Comparison of ENCODE assay signal across 1 cellular context in genomic region chr5:61409568-61409967, GRCh38.
TF ChIP-seq lines count a peak whose summit lies in the region.

No MANE protein-coding gene starts in this region.

TF ChIP-seq in HEK293, 187 proteins besides CTCF, POLR2A, EP300 and RAD21 (continued from another document and continues in another):
- TF ChIP-seq PRDM6 (tag by site-specific recombination; IDR thresholded peaks at IDR 0.05) (peak; percentile 67), ZNF391 (tag by site-specific recombination; IDR thresholded peaks at IDR 0.05; ENCODE audit: borderline replicate concordance, low read depth) (no peak), YY1 (tag by site-specific recombination; IDR thresholded peaks at IDR 0.05) (no peak), SETDB1 (IDR thresholded peaks at IDR 0.05; ENCODE audit: insufficient read length, low read length) (no peak), ZNF776 (tag by site-specific recombination; IDR thresholded peaks at IDR 0.05; ENCODE audit: borderline replicate concordance) (no peak), GLI4 (tag by site-specific recombination; IDR thresholded peaks at IDR 0.05) (no peak), ZBTB10 (tag by site-specific recombination; IDR thresholded peaks at IDR 0.05) (no peak), SALL2 (tag by site-specific recombination; IDR thresholded peaks at IDR 0.05; ENCODE audit: borderline replicate concordance) (no peak), ZNF24 (tag by site-specific recombination; IDR thresholded peaks at IDR 0.05) (peak; percentile 40; the same call in 1 of the 2 replicates), KLF17 (tag by site-specific recombination; IDR thresholded peaks at IDR 0.05) (0 out of 2 replicates have a peak, but pooled peaks have one; percentile 41), ZNF211 (tag by site-specific recombination; IDR thresholded peaks at IDR 0.05; ENCODE audit: low read depth) (no peak), ZNF266 (tag by site-specific recombination; IDR thresholded peaks at IDR 0.05; ENCODE audit: low read depth) (no peak), ZNF624 (tag by site-specific recombination; IDR thresholded peaks at IDR 0.05) (no peak), ZNF596 (tag by site-specific recombination; IDR thresholded peaks at IDR 0.05) (no peak), ZNF513 (tag by site-specific recombination; IDR thresholded peaks at IDR 0.05) (no peak), ZNF10 (tag by site-specific recombination; IDR thresholded peaks at IDR 0.05) (no peak), ZSCAN5A (tag by site-specific recombination; IDR thresholded peaks at IDR 0.05) (no peak), ZNF692 (tag by site-specific recombination; IDR thresholded peaks at IDR 0.05) (no peak), ZNF670 (tag by site-specific recombination; IDR thresholded peaks at IDR 0.05; ENCODE audit: low read depth) (no peak), ZSCAN18 (tag by site-specific recombination; IDR thresholded peaks at IDR 0.05) (no peak), ZNF629 (tag by site-specific recombination; IDR thresholded peaks at IDR 0.05) (peak; percentile 73), ZNF202 (tag by site-specific recombination; IDR thresholded peaks at IDR 0.05; ENCODE audit: borderline replicate concordance) (no peak), GLIS2 (tag by site-specific recombination; IDR thresholded peaks at IDR 0.05) (no peak), AEBP2 (tag by site-specific recombination; IDR thresholded peaks at IDR 0.05; ENCODE audit: borderline replicate concordance) (no peak), ZNF76 (tag by site-specific recombination; IDR thresholded peaks at IDR 0.05; ENCODE audit: borderline replicate concordance, low read depth) (no peak), ELK4 (IDR thresholded peaks at IDR 0.05; ENCODE audit: borderline replicate concordance, low read depth, low read length) (no peak), OVOL3 (tag by site-specific recombination; IDR thresholded peaks at IDR 0.05) (no peak), ZNF560 (tag by site-specific recombination; IDR thresholded peaks at IDR 0.05; ENCODE audit: borderline replicate concordance) (no peak), ZNF48 (tag by site-specific recombination; IDR thresholded peaks at IDR 0.05) (no peak), ZNF354C (tag by site-specific recombination; IDR thresholded peaks at IDR 0.05; ENCODE audit: borderline replicate concordance, low read depth) (no peak), PRDM1 (tag by site-specific recombination; IDR thresholded peaks at IDR 0.05) (peak; percentile 46; the same call in 1 of the 2 replicates), ZNF777 (tag by site-specific recombination; IDR thresholded peaks at IDR 0.05; ENCODE audit: borderline replicate concordance) (no peak), HIC1 (tag by site-specific recombination; IDR thresholded peaks at IDR 0.05) (peak; percentile 74; the same call in 1 of the 2 replicates), MYNN (tag by site-specific recombination; IDR thresholded peaks at IDR 0.05; ENCODE audit: borderline replicate concordance) (no peak), ZNF169 (tag by site-specific recombination; IDR thresholded peaks at IDR 0.05) (no peak), ZNF843 (tag by site-specific recombination; IDR thresholded peaks at IDR 0.05) (no peak), ZNF341 (tag by site-specific recombination; IDR thresholded peaks at IDR 0.05; ENCODE audit: low read depth) (no peak), ZBTB26 (tag by site-specific recombination; optimal IDR thresholded peaks at IDR 0.05) (no peak), ZNF514 (tag by site-specific recombination; IDR thresholded peaks at IDR 0.05) (no peak), PATZ1 (tag by site-specific recombination; IDR thresholded peaks at IDR 0.05) (no peak)
